In genomic region chr4:20700007-20700761, GRCh38 we compare ENCODE assay signal across 8 cellular contexts. TPM values are rescaled to one million over a fixed set of nuclear protein-coding genes. Genes with fewer than 3 reads are reported as not detected.
DNase-seq lines count a peak whose midpoint lies in the region; ATAC-seq and TF ChIP-seq lines count a peak whose summit lies in the region.

TSS of gene PACRGL (plus strand) at chr4:20700458. CDS start at chr4:20704482, 4,024 bp downstream.

- H3K14ac ChIP-seq in IMR-90 (replicated peaks; ENCODE audit: low read depth, low read length): peak within 1 kb of the TSS; percentile 76

- H3K56ac ChIP-seq in IMR-90 (ENCODE audit: extremely low read depth, insufficient read depth, low read length): peak within 1 kb of the TSS; percentile 77

- CTCF ChIA-PET in IMR-90 (lab: Yijun Ruan, JAX): no interaction called here

- H4K91ac ChIP-seq in IMR-90 (ENCODE audit: insufficient read depth, low read depth, low read length): peak within 1 kb of the TSS; percentile 39; the same call in 1 of the 2 replicates

- peak within 1 kb of the TSS; percentile 75 for H3K4ac ChIP-seq in IMR-90 (ENCODE audit: low read depth, low read length)

- H2AFZ ChIP-seq in IMR-90 (replicated peaks; ENCODE audit: low read length, poor library complexity): peak within 1 kb of the TSS; percentile 97

- TF ChIP-seq RAD21 in IMR-90 (IDR thresholded peaks at IDR 0.05; ENCODE audit: low read length): no peak

- H3K9me3 ChIP-seq in IMR-90 (ENCODE audit: control insufficient read depth, insufficient read depth, low read length): no peaks in the 10 kb centered on the region

- BruUV-seq in IMR-90 (replicated peaks; lab: Mats Ljungman, UMichigan): no TSS peak

- ATAC-seq in GM21528 (IDR thresholded peaks at IDR 0.05; ENCODE audit: low FRiP score, unreplicated experiment): peak; percentile 100
- peak; percentile 100 for ATAC-seq in IMR-90 (ENCODE audit: low read depth)

- dilution Hi-C loops in IMR-90 (cut with HindIII; ENCODE audit: low sequenced_read_pairs, unreplicated experiment): no loop called here

- H3K4me3 ChIP-seq in IMR-90 (ENCODE audit: insufficient read depth, low read depth, low read length): peak within 1 kb of the TSS; percentile 78

- H2BK120ac ChIP-seq in IMR-90 (ENCODE audit: low read depth, low read length): 0 out of 2 replicates have a peak within 1 kb of the TSS, but pooled peaks have one; percentile 51

- intact Hi-C loops in IMR-90 (cut with micrococcal nuclease): no loop called here

- peaks cover 5% of the 10 kb centered on the region for H3K4me1 ChIP-seq in IMR-90 (ENCODE audit: control insufficient read depth, insufficient read depth, low read length)

- no peaks in the 10 kb centered on the region for H3K9me1 ChIP-seq in IMR-90 (ENCODE audit: insufficient read depth, low read length)

- 1% methylated on average over 25 of the region's 60 CpGs; no CpG with 5 or more reads in 1 of the 2 experiments for WGBS in IMR-90 (ENCODE audit: extremely low coverage in 2 of 2, insufficient read length in 1 of 2), 2 experiments

- H2BK15ac ChIP-seq in IMR-90 (ENCODE audit: low read depth, low read length): no peak within 1 kb of the TSS

- no peak within 1 kb of the TSS for H2AK5ac ChIP-seq in IMR-90 (ENCODE audit: low read depth, low read length)

- H3K36me3 ChIP-seq in IMR-90 (ENCODE audit: control insufficient read depth, insufficient read depth, low read length): peaks cover 1% of the 10 kb centered on the region

- peak within 1 kb of the TSS; percentile 3; the same call in 1 of the 2 replicates for H3K23ac ChIP-seq in IMR-90 (ENCODE audit: low read depth, low read length)

- H4K8ac ChIP-seq in IMR-90 (ENCODE audit: low read depth in 2 of 2, low read length in 2 of 2): peak within 1 kb of the TSS; percentile 84 to 95

- peak within 1 kb of the TSS; percentile 79 for H3K9ac ChIP-seq in IMR-90 (ENCODE audit: low read depth, low read length)

- H3K4me2 ChIP-seq in IMR-90 (ENCODE audit: low read depth, low read length): peak within 1 kb of the TSS; percentile 89

- peak within 1 kb of the TSS; percentile 95 for H4K5ac ChIP-seq in IMR-90 (ENCODE audit: low read depth, low read length)

- POLR2A ChIA-PET in IMR-90 (lab: Charles Lee; ENCODE audit: unreplicated experiment): interaction anchor here (1.0 to 1.1 kb wide), 2 partner anchors 10 to 1284 kb away, joined by 3 to 4 read pairs; no protein-coding TSS in a partner anchor

- no peak within 1 kb of the TSS for H2BK20ac ChIP-seq in IMR-90 (ENCODE audit: low read depth, low read length)

- no peak within 1 kb of the TSS for H3K18ac ChIP-seq in IMR-90 (ENCODE audit: low read depth, low read length)

- H3K79me1 ChIP-seq in IMR-90 (ENCODE audit: low read depth in 1 of 2, low read length in 2 of 2): peaks cover 2 to 13% of the 10 kb centered on the region in 2 experiments; a peak in 3 of 4 replicates

- no peak for TF ChIP-seq CTCF in IMR-90 (conservative IDR thresholded peaks at IDR 0.05; ENCODE audit: low read depth, low read length)

- DNase-seq in DMS 273 (lab: John Stamatoyannopoulos, UW; ENCODE audit: unreplicated experiment) (peak; percentile 97), IMR-90 (peak; percentile 91), OCI-M1 (lab: John Stamatoyannopoulos, UW) (peak; percentile 94), activated T-cell treated with anti-CD3 and anti-CD28 coated beads for 24 hours (ENCODE audit: low read depth) (peak; percentile 88), epidermal melanocyte (ENCODE audit: insufficient read length, low spot score) (peak; percentile 59), middle frontal gyrus (ENCODE audit: extremely low spot score, low spot score) (peak; percentile 93)
- peak; percentile 86 to 88 for DNase-seq in stimulated activated CD8-positive, alpha-beta memory T cell treated with anti-CD3 and anti-CD28 coated beads, Interleukin-2, amount 100 ng/mL, for 48 hours (ENCODE audit: low read depth in 2 of 2)

- no peak within 1 kb of the TSS for H2BK5ac ChIP-seq in IMR-90 (ENCODE audit: low read depth, low read length, poor library complexity, severe bottlenecking)

- H3K27ac ChIP-seq in IMR-90 (ENCODE audit: insufficient read depth, low read length): peak within 1 kb of the TSS; percentile 47

- TF ChIP-seq POLR2A in IMR-90 (IDR thresholded peaks at IDR 0.05; ENCODE audit: low read depth, low read length): peak; percentile 80

- peak within 1 kb of the TSS; percentile 90 for H2AK9ac ChIP-seq in IMR-90 (replicated peaks; ENCODE audit: low read depth, low read length, poor library complexity)

- no peaks in the 10 kb centered on the region for H3K27me3 ChIP-seq in IMR-90 (ENCODE audit: control insufficient read depth, insufficient read depth, low read length)

- H4K20me1 ChIP-seq in IMR-90 (ENCODE audit: insufficient read depth, low read length): no peaks in the 10 kb centered on the region

- in situ Hi-C loops in IMR-90 (cut with MboI; ENCODE audit: low sequenced_read_pairs): no loop called here

TF ChIP-seq in IMR-90, 13 proteins besides CTCF, POLR2A, EP300 and RAD21:
- TF ChIP-seq CHD1 (IDR thresholded peaks at IDR 0.05; ENCODE audit: low read depth, low read length) (no peak), MXI1 (IDR thresholded peaks at IDR 0.05; ENCODE audit: borderline replicate concordance, low read depth, low read length) (peak; percentile 96), FOS (IDR thresholded peaks at IDR 0.05; ENCODE audit: low read depth, low read length) (no peak), MAZ (IDR thresholded peaks at IDR 0.05; ENCODE audit: borderline replicate concordance, low read depth, low read length) (peak; percentile 59; the same call in 1 of the 2 replicates), MAFK (IDR thresholded peaks at IDR 0.05; ENCODE audit: low read depth, low read length) (no peak), USF2 (IDR thresholded peaks at IDR 0.05; ENCODE audit: low read depth, low read length) (peak; percentile 94), RFX5 (IDR thresholded peaks at IDR 0.05; ENCODE audit: low read depth, low read length) (no peak), NFE2L2 (IDR thresholded peaks at IDR 0.05; ENCODE audit: low read depth, low read length) (no peak), CEBPB (IDR thresholded peaks at IDR 0.05; ENCODE audit: low read depth, low read length) (no peak), RCOR1 (IDR thresholded peaks at IDR 0.05; ENCODE audit: insufficient replicate concordance, low read length) (no peak), ELK1 (IDR thresholded peaks at IDR 0.05; ENCODE audit: borderline replicate concordance, low read depth, low read length) (no peak), BHLHE40 (IDR thresholded peaks at IDR 0.05; ENCODE audit: low read depth, low read length) (peak; percentile 79), SMC3 (IDR thresholded peaks at IDR 0.05; ENCODE audit: low read depth, low read length) (no peak)

RNA-seq across cellular contexts. Expression of gene PACRGL, which starts in this region (rescaled TPM):
- total RNA-seq in IMR-90 (2012; rRNA removed): 13.1 and 15.8 TPM in 2 replicates
- polyA plus RNA-seq in IMR-90 (2012; rRNA removed): 6.0 and 7.4 TPM in 2 replicates
- 3.7 and 3.8 TPM in 2 replicates for polyA plus RNA-seq in IMR-90 (2012; cell fraction: cytosol; rRNA removed)
- 4.4 and 15.2 TPM in 2 replicates for polyA plus RNA-seq in IMR-90 (2012; cell fraction: nucleus; rRNA removed; ENCODE audit: low replicate concordance)

Comparison
In these comparisons a context has a peak if more than half of its experiments do, and no peak if none do; other contexts are left out.
1. Peak in every context shown above with its lines: DNase-seq, ATAC-seq, H3K4me3 ChIP-seq and H3K27ac ChIP-seq.